Comparison of ENCODE assay signal across 15 cellular contexts in the genomic region with DNA sequence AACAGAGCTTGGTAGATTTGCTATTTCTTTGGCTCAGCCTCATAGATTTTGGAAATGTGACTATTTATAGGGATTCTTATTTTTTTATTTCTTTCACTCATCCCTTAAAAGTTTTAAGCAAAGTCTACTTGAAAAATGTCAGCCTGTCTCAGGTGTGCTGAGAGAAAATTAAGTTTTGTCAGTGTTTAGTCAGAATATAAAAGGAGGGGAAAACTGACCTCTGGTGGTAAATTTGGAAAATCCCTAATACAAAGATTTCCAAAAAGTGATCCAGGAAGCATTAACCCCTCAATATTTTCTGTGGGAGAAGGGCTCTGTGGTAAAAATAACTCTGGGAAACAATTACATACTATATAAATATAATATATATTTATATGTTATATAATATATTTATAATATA. TPM values are rescaled to one million over a fixed set of nuclear protein-coding genes. Genes with fewer than 3 reads are reported as not detected.
DNase-seq lines count a peak whose midpoint lies in the region; ATAC-seq and TF ChIP-seq lines count a peak whose summit lies in the region.
"Had no signal": no experiment of that assay in that cellular context is flagged by ENCODE, and none has a peak within 500 bp of the region (broad histone marks: within the 10 kb centered on the region; RNA-seq: fewer than 3 reads in every experiment).

No MANE protein-coding gene starts in this region.

- H3K27ac ChIP-seq in lower lobe of right lung, result no peak overlapping the region
- H3K27ac ChIP-seq: BLaER1, neutrophil, suprapubic skin had no signal

- DNase-seq in AG09309 (ENCODE audit: low read depth), result no peak
- no peak for DNase-seq in HFF-Myc (ENCODE audit: extremely low read depth, low read depth)
- DNase-seq in astrocyte of the spinal cord (ENCODE audit: low read depth, low spot score), result no peak
- no peak for DNase-seq in lower lobe of right lung
- DNase-seq in T-helper 9 cell, result no peak
- DNase-seq in LoVo (ENCODE audit: low spot score), result no peak
- DNase-seq in GM20000 (ENCODE audit: low spot score), result no peak
- DNase-seq: activated CD4-positive, CD25-positive, alpha-beta regulatory T cell treated with anti-CD3 and anti-CD28 coated beads, Interleukin-2, amount 50 U/mL, for 72 hours; activated CD8-positive, alpha-beta memory T cell treated with anti-CD3 and anti-CD28 coated beads, Interleukin-2, amount 10 ng/mL, durations not matched to agents 7 days and 5 days; stimulated activated CD4-positive, alpha-beta T cell treated with anti-CD3 and anti-CD28 coated beads, Interleukin-2, amount 100 ng/mL, for 48 hours had no signal

- TF ChIP-seq CTCF in AG09309 (IDR thresholded peaks at IDR 0.05; ENCODE audit: control insufficient read depth, insufficient read depth, low read depth, low read length, missing control alignments), result peak; percentile 15
- TF ChIP-seq CTCF in HFF-Myc (IDR thresholded peaks at IDR 0.05; ENCODE audit: low read depth, low read length, missing control alignments), result peak; percentile 12
- TF ChIP-seq CTCF in astrocyte of the spinal cord (IDR thresholded peaks at IDR 0.05; ENCODE audit: low read depth, low read length), result peak; percentile 22
- peak; percentile 11 for TF ChIP-seq CTCF in lower lobe of right lung (IDR thresholded peaks at IDR 0.05)
- TF ChIP-seq CTCF in GM20000 (IDR thresholded peaks at IDR 0.05; ENCODE audit: extremely low read depth, missing control alignments), result no peak

- in situ Hi-C loops in astrocyte of the spinal cord (cut with HindIII; ENCODE audit: low sequenced_read_pairs), result no loop called here

- no peaks in the 10 kb centered on the region for H3K27me3 ChIP-seq in lower lobe of right lung (ENCODE audit: low read depth)
- H3K27me3 ChIP-seq: BLaER1, neutrophil, suprapubic skin had no signal

- H3K9me3 ChIP-seq in lower lobe of right lung, result no peaks in the 10 kb centered on the region
- H3K9me3 ChIP-seq: BLaER1, neutrophil, suprapubic skin had no signal

- ATAC-seq in lower lobe of right lung (no peak), GM21619 (IDR thresholded peaks at IDR 0.05; ENCODE audit: unreplicated experiment) (no peak)
- ATAC-seq: activated CD8-positive, alpha-beta memory T cell treated with anti-CD3 and anti-CD28 coated beads, Interleukin-2, amount 10 ng/mL, durations not matched to agents 7 days and 5 days; K562 had no signal

- no peaks in the 10 kb centered on the region for H3K36me3 ChIP-seq in lower lobe of right lung
- H3K36me3 ChIP-seq: BLaER1, neutrophil, suprapubic skin had no signal

- peaks cover 10% of the 10 kb centered on the region for H3K4me1 ChIP-seq in lower lobe of right lung
- H3K4me1 ChIP-seq: BLaER1, suprapubic skin had no signal

- intact Hi-C loops in lower lobe of right lung (cut with DNase I), result loop anchor here (5.0 kb wide), 1 partner anchor 265 kb away; no protein-coding TSS in a partner anchor

- no peak overlapping the region for H3K4me3 ChIP-seq in AG09309 (ENCODE audit: control insufficient read depth, low read depth, low read length)
- H3K4me3 ChIP-seq in HFF-Myc (replicated peaks; ENCODE audit: low read depth, low read length), result no peak overlapping the region
- H3K4me3 ChIP-seq in astrocyte of the spinal cord (ENCODE audit: low read depth, low read length), result no peak overlapping the region
- no peak overlapping the region for H3K4me3 ChIP-seq in lower lobe of right lung
- H3K4me3 ChIP-seq: BLaER1, K562, suprapubic skin had no signal

RNA-seq across cellular contexts. Expression of a gene that starts 41.0 kb away (rescaled TPM):
- total RNA-seq in lower lobe of right lung, result 62.4 TPM
